ENCODE assay signal across 8 cellular contexts in the genomic region with DNA sequence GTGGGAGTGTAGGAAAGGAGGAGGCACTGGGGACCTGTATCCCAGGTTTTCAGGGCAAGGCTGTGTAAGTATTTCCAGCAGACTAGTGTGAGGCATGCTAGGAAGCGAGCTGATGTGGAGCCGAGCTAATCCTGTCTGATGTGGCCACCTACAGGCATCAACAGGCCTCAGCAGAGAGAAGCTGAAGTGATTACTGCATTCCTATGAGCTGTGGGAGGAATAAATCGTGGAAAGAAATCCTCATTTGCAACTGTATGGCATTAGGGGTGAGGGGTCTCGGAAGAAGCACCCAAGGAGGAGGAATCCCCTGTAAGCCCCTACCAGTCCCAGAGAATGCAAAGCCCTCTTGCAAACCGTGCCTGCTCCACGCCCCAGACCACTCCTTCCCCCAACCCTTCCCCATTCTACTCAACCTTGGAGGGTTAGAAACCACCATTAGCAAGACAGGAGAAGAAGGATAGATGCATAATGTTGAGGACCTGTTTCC. TPM values are rescaled to one million over a fixed set of nuclear protein-coding genes. Genes with fewer than 3 reads are reported as not detected.
DNase-seq lines count a peak whose midpoint lies in the region; ATAC-seq and TF ChIP-seq lines count a peak whose summit lies in the region.

No MANE protein-coding gene starts in this region.

- TF ChIP-seq CTCF in Calu3 (IDR thresholded peaks at IDR 0.05; ENCODE audit: unreplicated experiment) (peak; percentile 83), VCaP (conservative IDR thresholded peaks at IDR 0.05) (peak; percentile 76), stomach (IDR thresholded peaks at IDR 0.05) (peak in 5 of 7 experiments; percentile 0 to 54 (median 34))

- H3K27me3 ChIP-seq in stomach = no peaks in the 10 kb centered on the region

- no peaks in the 10 kb centered on the region for H3K36me3 ChIP-seq in stomach

- no peak overlapping the region for H3K27ac Mint-ChIP-seq in Calu3 (ENCODE audit: unreplicated experiment)
- no peak overlapping the region for H3K27ac Mint-ChIP-seq in activated naive CD4-positive, alpha-beta T cell treated with anti-CD3 and anti-CD28 coated beads, Interleukin-2, amount 10 ng/mL, durations not matched to agents 7 days and 5 days

- H3K27ac ChIP-seq in VCaP (peak overlapping the region; percentile 82; the same call in 1 of the 2 replicates), stomach (no peak overlapping the region)

- no peaks in the 10 kb centered on the region for H3K27me3 Mint-ChIP-seq in Calu3 (ENCODE audit: unreplicated experiment)
- peaks cover 7% of the 10 kb centered on the region for H3K27me3 Mint-ChIP-seq in activated naive CD4-positive, alpha-beta T cell treated with anti-CD3 and anti-CD28 coated beads, Interleukin-2, amount 10 ng/mL, durations not matched to agents 7 days and 5 days

- intact Hi-C loops in Calu3 (cut with micrococcal nuclease; ENCODE audit: unreplicated experiment) (loop anchor here (1.0 to 5.0 kb wide), 3 partner anchors 128 to 243 kb away; no protein-coding TSS in a partner anchor), stomach (cut with DNase I; ENCODE audit: low total_unique reads) (loop anchor here (10.0 kb wide), 1 partner anchor 236 kb away; no protein-coding TSS in a partner anchor)

- no peak overlapping the region for H3K4me3 Mint-ChIP-seq in Calu3 (ENCODE audit: low read depth, unreplicated experiment)
- no peak overlapping the region for H3K4me3 Mint-ChIP-seq in activated naive CD4-positive, alpha-beta T cell treated with anti-CD3 and anti-CD28 coated beads, Interleukin-2, amount 10 ng/mL, durations not matched to agents 7 days and 5 days

- H3K36me3 Mint-ChIP-seq in Calu3 (ENCODE audit: insufficient read depth, unreplicated experiment) = no peaks in the 10 kb centered on the region
- H3K36me3 Mint-ChIP-seq in activated naive CD4-positive, alpha-beta T cell treated with anti-CD3 and anti-CD28 coated beads, Interleukin-2, amount 10 ng/mL, durations not matched to agents 7 days and 5 days = no peaks in the 10 kb centered on the region

- H3K9me3 ChIP-seq in stomach = no peaks in the 10 kb centered on the region

- no peak overlapping the region for H3K4me3 ChIP-seq in stomach

- peak; percentile 75 for DNase-seq in Calu3
- peak; percentile 73 for DNase-seq in HT1080 (ENCODE audit: low read depth)
- peak; percentile 64 to 91 for DNase-seq in hippocampal formation (lab: John Stamatoyannopoulos, UW)
- peak; percentile 41 for DNase-seq in stomach
- no peak for DNase-seq in stimulated activated naive CD8-positive, alpha-beta T cell treated with anti-CD3 and anti-CD28 coated beads, Interleukin-15, Interleukin-2, amounts not matched to agents 100 U/mL and 50 U/mL, for 24 hours
- no peak for DNase-seq in activated naive CD4-positive, alpha-beta T cell treated with anti-CD3 and anti-CD28 coated beads, Interleukin-2, amount 10 ng/mL, durations not matched to agents 7 days and 5 days

- H3K4me1 ChIP-seq in stomach = peaks cover 0 to 22% (median 9%) of the 10 kb centered on the region in 4 donors

- ATAC-seq in stimulated activated naive CD8-positive, alpha-beta T cell treated with anti-CD3 and anti-CD28 coated beads, Interleukin-15, Interleukin-2, amounts not matched to agents 100 U/mL and 50 U/mL, for 24 hours = no peak
- ATAC-seq in HG03432 (IDR thresholded peaks at IDR 0.05; ENCODE audit: unreplicated experiment) = no peak

- CTCF ChIA-PET in Calu3 (lab: Charles Lee) = interaction anchor here (0.5 to 4.3 kb wide), 42 partner anchors 9 to 1125 kb away, joined by 3 to 180 read pairs (median 5); partner anchors contain the start of genes DDR1, GTF2H4, MUCL3 and PSORS1C1
- CTCF ChIA-PET in activated naive CD4-positive, alpha-beta T cell treated with anti-CD3 and anti-CD28 coated beads, Interleukin-2, amount 10 ng/mL, durations not matched to agents 7 days and 5 days (lab: Charles Lee) = interaction anchor here (0.6 to 3.6 kb wide), 14 partner anchors 8 to 340 kb away, joined by 3 to 46 read pairs (median 5); partner anchors contain the start of gene VARS2

- H3K9me3 Mint-ChIP-seq in Calu3 (ENCODE audit: low read depth, unreplicated experiment) = no peaks in the 10 kb centered on the region
- H3K9me3 Mint-ChIP-seq in activated naive CD4-positive, alpha-beta T cell treated with anti-CD3 and anti-CD28 coated beads, Interleukin-2, amount 10 ng/mL, durations not matched to agents 7 days and 5 days = no peaks in the 10 kb centered on the region

- no peak for TF ChIP-seq EP300 in stomach (IDR thresholded peaks at IDR 0.05)

- 24 to 35% (median 32%) methylated on average over 6 of the region's 6 CpGs for WGBS in stomach, 5 donors

- no peaks in the 10 kb centered on the region for H3K4me1 Mint-ChIP-seq in Calu3 (ENCODE audit: low read depth, unreplicated experiment)
- no peaks in the 10 kb centered on the region for H3K4me1 Mint-ChIP-seq in activated naive CD4-positive, alpha-beta T cell treated with anti-CD3 and anti-CD28 coated beads, Interleukin-2, amount 10 ng/mL, durations not matched to agents 7 days and 5 days

- no TSS peak for BruUV-seq in Calu3 (replicated peaks; lab: Mats Ljungman, UMichigan)

- TF ChIP-seq POLR2A in stomach (IDR thresholded peaks at IDR 0.05) = no peak

RNA-seq across cellular contexts. Expression of gene C6orf15, which starts 41.6 kb away (rescaled TPM):
- total RNA-seq in Calu3 (2022) (not detected in 2 replicates), stomach (not detected)
- not detected in 2 replicates for total RNA-seq in HT1080 (2014; rRNA removed; shearing (Covaris generic))
- not detected in 2 replicates for polyA plus RNA-seq in HT1080 (2015; cell fraction: cytosol; rRNA removed)
- polyA plus RNA-seq in HT1080 (2015; cell fraction: nucleus; rRNA removed) = not detected in 2 replicates
- not detected for polyA plus RNA-seq in stomach

RNA-seq across cellular contexts. Expression of gene PSORS1C1, which starts 43.8 kb away (rescaled TPM):
- total RNA-seq in Calu3 (2022) = 9.4 and 11.0 TPM in 2 replicates
- 0.64 and 0.80 TPM in 2 replicates for total RNA-seq in HT1080 (2014; rRNA removed; shearing (Covaris generic))
- polyA plus RNA-seq in HT1080 (2015; cell fraction: cytosol; rRNA removed) = 1.5 and 1.9 TPM in 2 replicates
- polyA plus RNA-seq in HT1080 (2015; cell fraction: nucleus; rRNA removed) = 5.0 and 6.2 TPM in 2 replicates
- 1 to 10 TPM in 4 of 5 donors, not detected in 1; 2.7 to 5.7 (median 4.0) TPM for total RNA-seq in stomach
- 1 to 10 TPM; 3.1 to 7.4 (median 3.9) TPM for polyA plus RNA-seq in stomach

RNA-seq across cellular contexts. Expression of gene CDSN, which starts 49.5 kb away (rescaled TPM):
- total RNA-seq in Calu3 (2022) = 0.35 and 0.42 TPM in 2 replicates
- not detected in 2 replicates for total RNA-seq in HT1080 (2014; rRNA removed; shearing (Covaris generic))
- polyA plus RNA-seq in HT1080 (2015; cell fraction: cytosol; rRNA removed) = 0.05 TPM in 1 of 2 replicates, not detected in the other
- polyA plus RNA-seq in HT1080 (2015; cell fraction: nucleus; rRNA removed) = not detected in 2 replicates
- not detected for total RNA-seq in stomach
- under 1 TPM in 1 of 3 donors, not detected in 2; 0.05 TPM for polyA plus RNA-seq in stomach

Comparison
In these comparisons a context has a peak if more than half of its experiments do, and no peak if none do; other contexts are left out.
1. DNase-seq: peak in Calu3 (single experiment), HT1080 (single experiment), hippocampal formation (2 of 2) and stomach (single experiment); none in stimulated activated naive CD8-positive, alpha-beta T cell treated with anti-CD3 and anti-CD28 coated beads, Interleukin-15, Interleukin-2, amounts not matched to agents 100 U/mL and 50 U/mL, for 24 hours (single experiment) and activated naive CD4-positive, alpha-beta T cell treated with anti-CD3 and anti-CD28 coated beads, Interleukin-2, amount 10 ng/mL, durations not matched to agents 7 days and 5 days (single experiment).
2. Peak in every context shown above with its lines, with median percentiles within 50 percentile points of each other: CTCF ChIP-seq.